ENCODE assay signal across 8 cellular contexts in the genomic region with DNA sequence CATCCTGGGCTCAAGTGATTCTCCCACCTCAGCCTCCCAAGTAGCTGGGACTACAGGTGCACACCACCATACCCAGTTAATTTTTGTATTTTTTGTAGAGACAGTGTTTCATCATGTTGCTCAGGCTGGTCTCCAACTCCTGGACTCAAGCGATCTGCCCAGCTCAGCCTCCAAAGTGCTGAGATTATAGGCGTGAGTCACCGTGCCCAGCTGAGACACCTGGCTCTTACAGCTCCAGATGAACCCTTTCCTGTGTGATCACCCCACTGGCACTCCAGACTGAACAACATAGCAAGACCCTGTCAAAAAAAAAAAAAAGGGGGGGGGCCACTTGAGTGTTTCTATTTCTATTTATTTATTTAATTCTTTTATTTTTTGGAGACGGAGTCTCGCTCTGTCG. TPM values are rescaled to one million over a fixed set of nuclear protein-coding genes. Genes with fewer than 3 reads are reported as not detected.
DNase-seq lines count a peak whose midpoint lies in the region; ATAC-seq, FAIRE-seq and TF ChIP-seq lines count a peak whose summit lies in the region.

No MANE protein-coding gene starts in this region.

- H3F3A ChIP-seq in GM23338 (replicated peaks; ENCODE audit: low read depth): peaks cover 15% of the 10 kb centered on the region

- peak overlapping the region; percentile 97 for H3K4me3 Mint-ChIP-seq in GM23338

- DNase-seq in GM23338 (ENCODE audit: low spot score) (no peak), RWPE2 (ENCODE audit: low spot score) (no peak), colonic mucosa (no peak), pancreas (no peak), DMS 273 (lab: John Stamatoyannopoulos, UW; ENCODE audit: unreplicated experiment) (no peak)

- peaks cover 16% of the 10 kb centered on the region for H4K20me1 ChIP-seq in GM23338 (replicated peaks; ENCODE audit: insufficient read depth)

- peaks cover 6% of the 10 kb centered on the region; the same call in 1 of the 2 replicates for H3K4me1 ChIP-seq in GM23338 (ENCODE audit: insufficient read depth)
- peaks cover 15% of the 10 kb centered on the region for H3K4me1 ChIP-seq in RWPE2 (ENCODE audit: insufficient read depth, poor library complexity, severe bottlenecking)
- H3K4me1 ChIP-seq in colonic mucosa: peaks cover 10% of the 10 kb centered on the region
- peaks cover 0 to 21% (median 10%) of the 10 kb centered on the region in 3 donors for H3K4me1 ChIP-seq in pancreas

- H3K9me3 ChIP-seq in RWPE2 (ENCODE audit: severe bottlenecking): no peaks in the 10 kb centered on the region
- H3K9me3 ChIP-seq in colonic mucosa: no peaks in the 10 kb centered on the region
- no peaks in the 10 kb centered on the region for H3K9me3 ChIP-seq in pancreas

- no peak overlapping the region for H3K9ac ChIP-seq in colonic mucosa (ENCODE audit: low read depth in 2 of 2, low read length in 2 of 2)

- peaks cover 8% of the 10 kb centered on the region; the same call in 2 of the 3 replicates for H3K4me1 Mint-ChIP-seq in GM23338

- H3K4me3 ChIP-seq in GM23338: peak overlapping the region; percentile 68
- H3K4me3 ChIP-seq in RWPE2 (ENCODE audit: severe bottlenecking): peak overlapping the region; percentile 71
- H3K4me3 ChIP-seq in colonic mucosa: peak overlapping the region; percentile 60
- peak overlapping the region in 3 of 4 donors; percentile 52 to 91 (median 74) for H3K4me3 ChIP-seq in pancreas

- intact Hi-C loops in colonic mucosa (cut with DNase I): loop anchor here (10.0 kb wide), 2 partner anchors 300 to 810 kb away; partner anchors contain the start of gene RPS19BP1
- intact Hi-C loops in pancreas (cut with DNase I): no loop called here

- no peak overlapping the region for H2AFZ ChIP-seq in GM23338

- peak overlapping the region; percentile 89; the same call in 1 of the 2 replicates for H3K27ac ChIP-seq in GM23338 (ENCODE audit: low read depth)
- peak overlapping the region; percentile 77 for H3K27ac ChIP-seq in RWPE2 (ENCODE audit: poor library complexity, severe bottlenecking)
- peak overlapping the region; percentile 67 for H3K27ac ChIP-seq in colonic mucosa
- no peak overlapping the region for H3K27ac ChIP-seq in pancreas

- H3K79me2 ChIP-seq in GM23338 (replicated peaks; ENCODE audit: insufficient read depth): peaks cover 38% of the 10 kb centered on the region

- H3K36me3 Mint-ChIP-seq in GM23338 (ENCODE audit: low read depth): peaks cover 27% of the 10 kb centered on the region

- no peak overlapping the region for H3K27ac Mint-ChIP-seq in GM23338

- peak overlapping the region; percentile 87 for H3K4me2 ChIP-seq in GM23338

- H3K9me3 Mint-ChIP-seq in GM23338: no peaks in the 10 kb centered on the region

- H3K9me2 ChIP-seq in GM23338 (ENCODE audit: insufficient read depth): no peaks in the 10 kb centered on the region

- no peak for FAIRE-seq in pancreas (lab: Jason Lieb, UNC)

- H3K36me3 ChIP-seq in GM23338 (ENCODE audit: insufficient read depth): peaks cover 16% of the 10 kb centered on the region
- peaks cover 28% of the 10 kb centered on the region for H3K36me3 ChIP-seq in RWPE2 (ENCODE audit: low read depth)
- H3K36me3 ChIP-seq in colonic mucosa: no peaks in the 10 kb centered on the region
- peaks cover 0 to 6% (median 0%) of the 10 kb centered on the region in 3 donors for H3K36me3 ChIP-seq in pancreas

- H3K27me3 ChIP-seq in GM23338 (ENCODE audit: insufficient read depth) (no peaks in the 10 kb centered on the region), RWPE2 (ENCODE audit: insufficient read depth, poor library complexity, severe bottlenecking) (no peaks in the 10 kb centered on the region), colonic mucosa (no peaks in the 10 kb centered on the region), pancreas (no peaks in the 10 kb centered on the region)

- H3K27me3 Mint-ChIP-seq in GM23338 (ENCODE audit: insufficient read depth, low read depth, poor library complexity): peaks cover 9% of the 10 kb centered on the region

- ATAC-seq in GM23338 (no peak), RWPE2 (ENCODE audit: low read depth) (no peak), pancreas (no peak), HG02970 (IDR thresholded peaks at IDR 0.05; ENCODE audit: low FRiP score, unreplicated experiment) (no peak), HG02678 (IDR thresholded peaks at IDR 0.05; ENCODE audit: unreplicated experiment) (no peak), HG03196 (IDR thresholded peaks at IDR 0.05; ENCODE audit: unreplicated experiment) (no peak)

- WGBS in pancreas, 2 donors: 72 to 75% methylated on average over 6 of the region's 6 CpGs

- no peak for TF ChIP-seq CTCF in GM23338 (conservative IDR thresholded peaks at IDR 0.05; ENCODE audit: low read depth in 2 of 2)
- TF ChIP-seq CTCF in RWPE2 (IDR thresholded peaks at IDR 0.05; ENCODE audit: poor library complexity, severe bottlenecking): no peak
- no peak for TF ChIP-seq CTCF in colonic mucosa (IDR thresholded peaks at IDR 0.05)
- TF ChIP-seq CTCF in pancreas (IDR thresholded peaks at IDR 0.05): no peak

TF ChIP-seq in GM23338, 12 proteins besides CTCF, POLR2A, EP300 and RAD21 (continues in another document):
- no peak for TF ChIP-seq NANOG (IDR thresholded peaks at IDR 0.05; ENCODE audit: borderline replicate concordance)
- TF ChIP-seq EZH2 (IDR thresholded peaks at IDR 0.05; ENCODE audit: low read depth, unreplicated experiment): no peak
- no peak for TF ChIP-seq ETS1 (IDR thresholded peaks at IDR 0.05)
- no peak for TF ChIP-seq ZNF331 (CRISPR knock-in tag; IDR thresholded peaks at IDR 0.05; ENCODE audit: low read depth)
- no peak for TF ChIP-seq JUNB (IDR thresholded peaks at IDR 0.05; ENCODE audit: unreplicated experiment)
- TF ChIP-seq, protein P1, sequence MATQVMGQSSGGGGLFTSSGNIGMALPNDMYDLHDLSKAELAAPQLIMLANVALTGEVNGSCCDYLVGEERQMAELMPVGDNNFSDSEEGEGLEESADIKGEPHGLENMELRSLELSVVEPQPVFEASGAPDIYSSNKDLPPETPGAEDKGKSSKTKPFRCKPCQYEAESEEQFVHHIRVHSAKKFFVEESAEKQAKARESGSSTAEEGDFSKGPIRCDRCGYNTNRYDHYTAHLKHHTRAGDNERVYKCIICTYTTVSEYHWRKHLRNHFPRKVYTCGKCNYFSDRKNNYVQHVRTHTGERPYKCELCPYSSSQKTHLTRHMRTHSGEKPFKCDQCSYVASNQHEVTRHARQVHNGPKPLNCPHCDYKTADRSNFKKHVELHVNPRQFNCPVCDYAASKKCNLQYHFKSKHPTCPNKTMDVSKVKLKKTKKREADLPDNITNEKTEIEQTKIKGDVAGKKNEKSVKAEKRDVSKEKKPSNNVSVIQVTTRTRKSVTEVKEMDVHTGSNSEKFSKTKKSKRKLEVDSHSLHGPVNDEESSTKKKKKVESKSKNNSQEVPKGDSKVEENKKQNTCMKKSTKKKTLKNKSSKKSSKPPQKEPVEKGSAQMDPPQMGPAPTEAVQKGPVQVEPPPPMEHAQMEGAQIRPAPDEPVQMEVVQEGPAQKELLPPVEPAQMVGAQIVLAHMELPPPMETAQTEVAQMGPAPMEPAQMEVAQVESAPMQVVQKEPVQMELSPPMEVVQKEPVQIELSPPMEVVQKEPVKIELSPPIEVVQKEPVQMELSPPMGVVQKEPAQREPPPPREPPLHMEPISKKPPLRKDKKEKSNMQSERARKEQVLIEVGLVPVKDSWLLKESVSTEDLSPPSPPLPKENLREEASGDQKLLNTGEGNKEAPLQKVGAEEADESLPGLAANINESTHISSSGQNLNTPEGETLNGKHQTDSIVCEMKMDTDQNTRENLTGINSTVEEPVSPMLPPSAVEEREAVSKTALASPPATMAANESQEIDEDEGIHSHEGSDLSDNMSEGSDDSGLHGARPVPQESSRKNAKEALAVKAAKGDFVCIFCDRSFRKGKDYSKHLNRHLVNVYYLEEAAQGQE (IDR thresholded peaks at IDR 0.05; ENCODE audit: unreplicated experiment): no peak
- no peak for TF ChIP-seq STAT1 (IDR thresholded peaks at IDR 0.05; ENCODE audit: unreplicated experiment)
- TF ChIP-seq ZNF114 (CRISPR knock-in tag; IDR thresholded peaks at IDR 0.05): no peak
- TF ChIP-seq CREB1 (CRISPR knock-in tag; IDR thresholded peaks at IDR 0.05; ENCODE audit: low read depth): no peak
- no peak for TF ChIP-seq EZH2phosphoT487 (IDR thresholded peaks at IDR 0.05; ENCODE audit: unreplicated experiment)
- no peak for TF ChIP-seq POLR2AphosphoS5 (IDR thresholded peaks at IDR 0.05; ENCODE audit: low read depth)

RNA-seq across cellular contexts. Expression of gene ADSL, which starts 1.0 kb away (rescaled TPM):
- 221 and 232 TPM in 2 replicates for total RNA-seq in GM23338 (2014; rRNA removed; shearing (Covaris generic))
- polyA plus RNA-seq in GM23338 (2016; fragmentation: Nextera tagmentation; extraction: Ambion mirVana): 120 and 131 TPM in 2 replicates
- total RNA-seq in colonic mucosa: 10 to 100 TPM; 26.4 to 47.0 TPM
- total RNA-seq in pancreas: 10 to 100 TPM; 18.9 to 35.7 (median 25.1) TPM
- polyA plus RNA-seq in pancreas: 10 to 100 TPM; 23.6 to 31.5 TPM

RNA-seq across cellular contexts. Expression of gene SGSM3, which starts 25.1 kb away (rescaled TPM):
- total RNA-seq in GM23338 (2014; rRNA removed; shearing (Covaris generic)): 80.1 and 82.6 TPM in 2 replicates
- polyA plus RNA-seq in GM23338 (2016; fragmentation: Nextera tagmentation; extraction: Ambion mirVana): 45.9 and 59.3 TPM in 2 replicates
- total RNA-seq in colonic mucosa: 100 to 1,000 TPM; 108 to 146 TPM
- 10 to 100 TPM; 57.1 to 94.0 (median 66.7) TPM for total RNA-seq in pancreas
- 100 to 1,000 TPM; 191 to 215 TPM for polyA plus RNA-seq in pancreas

Comparison
In these comparisons a context has a peak if more than half of its experiments do, and no peak if none do; other contexts are left out.
1. H3K27ac ChIP-seq: peak in GM23338 (single experiment), RWPE2 (single experiment) and colonic mucosa (single experiment); none in pancreas (0 of 4).
2. Peak in every context shown above with its lines, with median percentiles within 50 percentile points of each other: H3K4me3 ChIP-seq.